ENCODE assay signal across 19 cellular contexts in the genomic region with DNA sequence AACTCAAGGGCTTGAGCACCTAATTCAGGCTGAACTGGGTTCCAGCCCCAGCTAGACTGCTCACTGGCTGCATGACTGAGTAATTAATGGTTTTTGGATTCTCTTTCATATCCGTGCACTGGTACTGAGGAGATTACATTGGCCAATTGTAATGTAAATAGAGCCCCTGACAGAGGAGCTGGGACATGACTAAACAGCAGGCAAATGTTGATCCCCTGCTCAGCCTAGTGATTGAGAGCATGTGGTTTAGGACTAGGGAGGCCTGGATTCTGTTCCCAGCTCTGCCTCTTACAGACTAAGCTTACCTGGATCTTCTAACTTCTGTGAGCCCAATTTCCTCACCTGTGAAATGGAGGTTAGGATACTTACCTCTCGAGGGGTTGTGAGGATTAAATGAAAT.
A peak's percentile ranks its signal among the peaks of the same experiment; 100 is the strongest.
DNase-seq lines count a peak whose midpoint lies in the region; ATAC-seq, FAIRE-seq and TF ChIP-seq lines count a peak whose summit lies in the region.
"Had no signal": no experiment of that assay in that cellular context is flagged by ENCODE, and none has a peak within 500 bp of the region (broad histone marks: within the 10 kb centered on the region; RNA-seq: fewer than 3 reads in every experiment).

No MANE protein-coding gene starts in this region.

- ATAC-seq in HepG2: no peak
- ATAC-seq: activated naive CD4-positive, alpha-beta T cell treated with anti-CD3 and anti-CD28 coated beads, Interleukin-2, amount 50 U/mL, for 72 hours; heart left ventricle; left cardiac atrium; right cardiac atrium had no signal

- H3K79me2 ChIP-seq in HepG2 (ENCODE audit: insufficient read depth, low read length): no peaks in the 10 kb centered on the region

- POLR2A ChIA-PET in A673 (lab: Charles Lee; ENCODE audit: low non-redundant PET): no interaction called here
- POLR2A ChIA-PET in HepG2 (lab: Yijun Ruan, JAX): no interaction called here

- H4K20me1 ChIP-seq in HepG2 (ENCODE audit: insufficient read depth, low read length): no peaks in the 10 kb centered on the region

- WGBS in HepG2 (ENCODE audit: low lambda C conversion rate): 87% methylated on average over 2 of the region's 2 CpGs

- CTCF ChIA-PET in A673 (lab: Charles Lee): no interaction called here
- CTCF ChIA-PET in HepG2 (lab: Yijun Ruan, JAX; ENCODE audit: low intra/inter-chr PET ratio, low total read pairs): no interaction called here

- BruUV-seq in A673 (replicated peaks; lab: Mats Ljungman, UMichigan) (no TSS peak), HepG2 (replicated peaks; lab: Mats Ljungman, UMichigan) (no TSS peak)

- no peak overlapping the region for H2AFZ ChIP-seq in HepG2 (ENCODE audit: low read length)

- no peak for TF ChIP-seq CTCF in A673 (conservative IDR thresholded peaks at IDR 0.05; ENCODE audit: low read depth, low read length)
- TF ChIP-seq CTCF in HepG2 (CRISPR knock-in tag; IDR thresholded peaks at IDR 0.05): no peak

- H3K9me3 ChIP-seq in A673 (ENCODE audit: low read depth, low read length, poor library complexity, severe bottlenecking) (no peaks in the 10 kb centered on the region), HUES48 (ENCODE audit: control insufficient read depth, insufficient read depth, low read length) (no peaks in the 10 kb centered on the region), iPS-20b (ENCODE audit: insufficient read depth, low read depth, low read length) (no peaks in the 10 kb centered on the region), HepG2 (ENCODE audit: low read length) (no peaks in the 10 kb centered on the region)
- H3K9me3 ChIP-seq: heart left ventricle, uterus had no signal

- H3K4me1 ChIP-seq in A673 (ENCODE audit: insufficient read depth, low read length, poor library complexity, severe bottlenecking) (peaks cover 5% of the 10 kb centered on the region), HUES48 (ENCODE audit: control insufficient read depth, insufficient read depth, low read length) (peaks cover 21% of the 10 kb centered on the region), iPS-20b (ENCODE audit: insufficient read depth, low read length) (peaks cover 5% of the 10 kb centered on the region), HepG2 (ENCODE audit: insufficient read depth, low read length) (no peaks in the 10 kb centered on the region)
- H3K4me1 ChIP-seq: heart left ventricle, uterus had no signal

- no peak for FAIRE-seq in HepG2 (lab: Jason Lieb, UNC)

- H3K27me3 ChIP-seq in A673 (replicated peaks; ENCODE audit: insufficient read depth, low read depth, low read length, poor library complexity): no peaks in the 10 kb centered on the region
- H3K27me3 ChIP-seq in HUES48 (ENCODE audit: control insufficient read depth, insufficient read depth, low read length): no peaks in the 10 kb centered on the region
- H3K27me3 ChIP-seq in iPS-20b (ENCODE audit: insufficient read depth, low read length): no peaks in the 10 kb centered on the region
- H3K27me3 ChIP-seq in HepG2 (ENCODE audit: control insufficient read depth in 1 of 2, insufficient read depth in 2 of 2, low read length in 2 of 2): no peaks in the 10 kb centered on the region
- H3K27me3 ChIP-seq: cardiac muscle cell, dorsolateral prefrontal cortex, heart left ventricle, uterus had no signal

- TF ChIP-seq EP300 in HepG2 (IDR thresholded peaks at IDR 0.05; ENCODE audit: low read depth in 2 of 2, low read length in 2 of 2) (no peak), HepG2 (CRISPR knock-in tag; IDR thresholded peaks at IDR 0.05; ENCODE audit: borderline replicate concordance) (no peak)

- no peak overlapping the region for H3K4me2 ChIP-seq in HepG2 (ENCODE audit: low read depth, low read length)

- H3K27ac ChIP-seq in A673 (ENCODE audit: low read depth, low read length, poor library complexity, severe bottlenecking) (no peak overlapping the region), HUES48 (ENCODE audit: low read depth, low read length) (peak overlapping the region; percentile 51), iPS-20b (ENCODE audit: low read length) (no peak overlapping the region), HepG2 (ENCODE audit: extremely low read length, insufficient read depth, low read length) (no peak overlapping the region)
- H3K27ac ChIP-seq: cardiac muscle cell, dorsolateral prefrontal cortex, heart left ventricle, uterus had no signal

- TF ChIP-seq POLR2A in HepG2 (IDR thresholded peaks at IDR 0.05; ENCODE audit: insufficient read depth in 1 of 2, low read depth in 2 of 2, low read length in 2 of 2): no peak

- in situ Hi-C loops in HepG2 (cut with HindIII; ENCODE audit: extremely low pct_ligation_motif_present, low pct_unique_long_range_greater_than_20kb): no loop called here

- intact Hi-C loops in A673 (cut with micrococcal nuclease; ENCODE audit: unreplicated experiment): no loop called here
- intact Hi-C loops in HepG2 (cut with micrococcal nuclease; ENCODE audit: unreplicated experiment): no loop called here

- no peak overlapping the region for H3K4me3 ChIP-seq in A673 (ENCODE audit: low read depth, low read length, poor library complexity, severe bottlenecking)
- no peak overlapping the region for H3K4me3 ChIP-seq in HUES48 (ENCODE audit: low read depth, low read length)
- H3K4me3 ChIP-seq in iPS-20b (ENCODE audit: low read length): no peak overlapping the region
- H3K4me3 ChIP-seq in HepG2 (replicated peaks in 1 of 3; ENCODE audit: insufficient read depth in 1 of 3, low read depth in 2 of 3, low read length in 3 of 3): no peak overlapping the region
- H3K4me3 ChIP-seq: cardiac muscle cell, dorsolateral prefrontal cortex, heart left ventricle, uterus had no signal

- H3K9ac ChIP-seq in HUES48 (ENCODE audit: low read depth, low read length) (no peak overlapping the region), iPS-20b (ENCODE audit: low read depth, low read length) (0 out of 2 replicates have a peak overlapping the region, but pooled peaks have one; percentile 21), HepG2 (ENCODE audit: insufficient read depth, low read depth, low read length) (no peak overlapping the region)

- DNase-seq in A673 (ENCODE audit: low spot score): peak; percentile 49
- DNase-seq in amniotic epithelial cell (ENCODE audit: low read depth): peak; percentile 89
- no peak for DNase-seq in NCI-H1436 (lab: John Stamatoyannopoulos, UW)
- DNase-seq in HepG2 (ENCODE audit: low spot score): no peak
- DNase-seq in NCI-H1105 treated with DMSO at 0.1 percent for 48 hours (lab: John Stamatoyannopoulos, UW): no peak
- DNase-seq in activated gamma-delta T cell treated with Interleukin-2 at 50 U/mL for 16 hours: no peak
- DNase-seq: activated CD4-positive, alpha-beta T cell treated with anti-CD3 and anti-CD28 coated beads, Interleukin-2, amount 10 ng/mL, durations not matched to agents 24 days and 14 days; DMS53; dorsolateral prefrontal cortex; heart left ventricle; left cardiac atrium; MM.1S; NCI-H2029; right cardiac atrium; uterus had no signal

- peaks cover 13% of the 10 kb centered on the region for H3K36me3 ChIP-seq in A673 (ENCODE audit: insufficient read depth, low read length, poor library complexity, severe bottlenecking)
- H3K36me3 ChIP-seq in HUES48 (ENCODE audit: control insufficient read depth, insufficient read depth, low read length): peaks cover 17% of the 10 kb centered on the region
- peaks cover 16% of the 10 kb centered on the region for H3K36me3 ChIP-seq in iPS-20b (ENCODE audit: insufficient read depth, low read depth, low read length)
- H3K36me3 ChIP-seq in HepG2 (replicated peaks in 1 of 2; ENCODE audit: control insufficient read depth in 1 of 2, insufficient read depth in 2 of 2, low read length in 2 of 2): no peaks in the 10 kb centered on the region
- H3K36me3 ChIP-seq: cardiac muscle cell, uterus had no signal

- no peak for TF ChIP-seq RAD21 in HepG2 (CRISPR knock-in tag; IDR thresholded peaks at IDR 0.05)

TF ChIP-seq in HepG2, 621 proteins besides CTCF, POLR2A, EP300 and RAD21 (continues in another document):
- TF ChIP-seq ZNF615 (CRISPR knock-in tag; IDR thresholded peaks at IDR 0.05; ENCODE audit: borderline replicate concordance) (no peak), ZNF609 (CRISPR knock-in tag; IDR thresholded peaks at IDR 0.05; ENCODE audit: borderline replicate concordance) (no peak), KLF13 (CRISPR knock-in tag; IDR thresholded peaks at IDR 0.05) (no peak), ZNF816 (CRISPR knock-in tag; IDR thresholded peaks at IDR 0.05; ENCODE audit: borderline replicate concordance) (no peak), MEIS2 (CRISPR knock-in tag; IDR thresholded peaks at IDR 0.05) (no peak), ZNF598 (CRISPR knock-in tag; IDR thresholded peaks at IDR 0.05; ENCODE audit: borderline replicate concordance) (no peak)

Comparison
In these comparisons a context has a peak if more than half of its experiments do, and no peak if none do; other contexts are left out.
1. DNase-seq: peak in A673 (single experiment) and amniotic epithelial cell (single experiment); none in NCI-H1436 (single experiment), HepG2 (single experiment), NCI-H1105 treated with DMSO at 0.1 percent for 48 hours (single experiment) and activated gamma-delta T cell treated with Interleukin-2 at 50 U/mL for 16 hours (single experiment).